Comparison of ENCODE assay signal across 8 cellular contexts in genomic region chr16:87316923-87317765, GRCh38. TPM values are rescaled to one million over a fixed set of nuclear protein-coding genes. Genes with fewer than 3 reads are reported as not detected.
DNase-seq lines count a peak whose midpoint lies in the region; ATAC-seq, FAIRE-seq and TF ChIP-seq lines count a peak whose summit lies in the region.

Gene C16orf95, minus strand, starts transcription at chr16:87317392. Its CDS starts 150 bp downstream, at chr16:87317242.

- peak within 1 kb of the TSS; percentile 79 to 99 (median 92) for H3K4me3 ChIP-seq in BLaER1 treated with 17β-estradiol and CSF1 and Interleukin-3, amounts not matched to agents 10 nM and 100 nM

- peak; percentile 85 for FAIRE-seq in GM19239 (lab: Jason Lieb, UNC)

- H4K20me1 ChIP-seq in BLaER1 treated with 17β-estradiol and CSF1 and Interleukin-3, amounts not matched to agents 10 nM and 100 nM = peaks cover 0 to 17% (median 0%) of the 10 kb centered on the region in 11 experiments; a peak in 6 of 22 replicates

- H3K27ac ChIP-seq in BLaER1 treated with 17β-estradiol and CSF1 and Interleukin-3, amounts not matched to agents 10 nM and 100 nM = peak within 1 kb of the TSS; percentile 77 to 97 (median 95)

- DNase-seq in GM19239 (ENCODE audit: insufficient read length, low spot score) = peak; percentile 97
- peak; percentile 82 for DNase-seq in NCI-H510A (lab: John Stamatoyannopoulos, UW)
- DNase-seq in activated CD4-positive, alpha-beta T cell treated with anti-CD3 and anti-CD28 coated beads for 36 hours = peak; percentile 97
- DNase-seq in chondrocyte (ENCODE audit: low spot score) = peak; percentile 97
- peak; percentile 88 for DNase-seq in kidney glomerular epithelial cell (lab: John Stamatoyannopoulos, UW)
- DNase-seq in stimulated activated CD4-positive, alpha-beta T cell treated with anti-CD3 and anti-CD28 coated beads, Interleukin-15, amount 100 ng/mL, for 48 hours (ENCODE audit: low read depth in 2 of 2) = peak; percentile 92 to 95

- CTCF ChIA-PET in activated CD4-positive, alpha-beta T cell treated with anti-CD3 and anti-CD28 coated beads for 36 hours (lab: Charles Lee) = interaction anchor here (1.0 to 1.6 kb wide), 4 partner anchors 9 to 98 kb away, joined by 3 to 5 read pairs (median 4); partner anchors contain the start of gene FBXO31

- no peaks in the 10 kb centered on the region for H3K9me3 Mint-ChIP-seq in activated CD4-positive, alpha-beta T cell treated with anti-CD3 and anti-CD28 coated beads for 36 hours (ENCODE audit: low read depth)
- no peaks in the 10 kb centered on the region for H3K9me3 Mint-ChIP-seq in chondrocyte (ENCODE audit: low read depth)

- intact Hi-C loops in activated CD4-positive, alpha-beta T cell treated with anti-CD3 and anti-CD28 coated beads for 36 hours (cut with DNase I, micrococcal nuclease) = loop anchor here (1.0 to 5.0 kb wide), 9 partner anchors 66 to 762 kb away; partner anchors contain the start of genes MAP1LC3B (in 2 of the 2), FBXO31 (in 1 of the 2), MTHFSD (in 1 of the 2) and ZCCHC14 (in 1 of the 2)

- peak within 1 kb of the TSS; percentile 95 for H3K27ac Mint-ChIP-seq in activated CD4-positive, alpha-beta T cell treated with anti-CD3 and anti-CD28 coated beads for 36 hours
- peak within 1 kb of the TSS; percentile 98 for H3K27ac Mint-ChIP-seq in chondrocyte (ENCODE audit: unreplicated experiment)

- H3K9me3 ChIP-seq in BLaER1 treated with 17β-estradiol and CSF1 and Interleukin-3, amounts not matched to agents 10 nM and 100 nM (replicated peaks in 1 of 11) = no peaks in the 10 kb centered on the region

- peaks cover 0 to 26% (median 10%) of the 10 kb centered on the region in 11 experiments; a peak in 10 of 22 replicates for H3K36me3 ChIP-seq in BLaER1 treated with 17β-estradiol and CSF1 and Interleukin-3, amounts not matched to agents 10 nM and 100 nM

- H3K27me3 Mint-ChIP-seq in activated CD4-positive, alpha-beta T cell treated with anti-CD3 and anti-CD28 coated beads for 36 hours = no peaks in the 10 kb centered on the region
- no peaks in the 10 kb centered on the region for H3K27me3 Mint-ChIP-seq in chondrocyte (ENCODE audit: low read depth)

- peak; percentile 80 for TF ChIP-seq CTCF in chondrocyte (IDR thresholded peaks at IDR 0.05)

- H3K4me2 ChIP-seq in BLaER1 treated with 17β-estradiol and CSF1 and Interleukin-3, amounts not matched to agents 10 nM and 100 nM = peak within 1 kb of the TSS; percentile 91 to 100 (median 97)

- peak within 1 kb of the TSS; percentile 97 for H3K4me3 Mint-ChIP-seq in activated CD4-positive, alpha-beta T cell treated with anti-CD3 and anti-CD28 coated beads for 36 hours
- H3K4me3 Mint-ChIP-seq in chondrocyte (ENCODE audit: unreplicated experiment) = peak within 1 kb of the TSS; percentile 94

- H3K27me3 ChIP-seq in BLaER1 treated with 17β-estradiol and CSF1 and Interleukin-3, amounts not matched to agents 10 nM and 100 nM = no peaks in the 10 kb centered on the region

- peaks cover 11% of the 10 kb centered on the region for H3K4me1 Mint-ChIP-seq in activated CD4-positive, alpha-beta T cell treated with anti-CD3 and anti-CD28 coated beads for 36 hours
- H3K4me1 Mint-ChIP-seq in chondrocyte (ENCODE audit: low read depth) = peaks cover 10% of the 10 kb centered on the region

- ATAC-seq in HG03442 (IDR thresholded peaks at IDR 0.05; ENCODE audit: unreplicated experiment) = peak; percentile 85
- peak; percentile 90 for ATAC-seq in activated CD4-positive, alpha-beta T cell treated with anti-CD3 and anti-CD28 coated beads for 36 hours

- H3K36me3 Mint-ChIP-seq in activated CD4-positive, alpha-beta T cell treated with anti-CD3 and anti-CD28 coated beads for 36 hours (ENCODE audit: low read depth) = peaks cover 18% of the 10 kb centered on the region
- H3K36me3 Mint-ChIP-seq in chondrocyte (ENCODE audit: low read depth) = no peaks in the 10 kb centered on the region

- H3K9ac ChIP-seq in BLaER1 treated with 17β-estradiol and CSF1 and Interleukin-3, amounts not matched to agents 10 nM and 100 nM = peak within 1 kb of the TSS; percentile 89 to 99 (median 95)

- H3K4me1 ChIP-seq in BLaER1 treated with 17β-estradiol and CSF1 and Interleukin-3, amounts not matched to agents 10 nM and 100 nM = peaks cover 10 to 21% (median 12%) of the 10 kb centered on the region in 10 experiments

- POLR2A ChIA-PET in activated CD4-positive, alpha-beta T cell treated with anti-CD3 and anti-CD28 coated beads for 36 hours (lab: Charles Lee) = interaction anchor here (0.6 to 1.6 kb wide), 5 partner anchors 15 to 76 kb away, joined by 3 to 6 read pairs (median 3); partner anchors contain the start of gene FBXO31

RNA-seq across cellular contexts. Expression of gene C16orf95, which starts in this region (rescaled TPM):
- total RNA-seq in activated CD4-positive, alpha-beta T cell treated with anti-CD3 and anti-CD28 coated beads for 36 hours = 10 to 100 TPM in 1 of 2 experiments, 1 to 10 TPM in 1; 5.6 to 12.8 TPM
- total RNA-seq in chondrocyte = 6.9 to 8.8 TPM (median 7.2 TPM) in 3 replicates

Comparison
In these comparisons a context has a peak if more than half of its experiments do, and no peak if none do; other contexts are left out.
1. Peak in every context shown above with its lines: DNase-seq, ATAC-seq, H3K4me3 ChIP-seq and H3K27ac ChIP-seq.